8 cellular contexts compared by ENCODE assay signal in genomic region chr19:8592231-8593009, GRCh38. TPM values are rescaled to one million over a fixed set of nuclear protein-coding genes. Genes with fewer than 3 reads are reported as not detected.
A peak's percentile ranks its signal among the peaks of the same experiment; 100 is the strongest.
DNase-seq lines count a peak whose midpoint lies in the region; FAIRE-seq and TF ChIP-seq lines count a peak whose summit lies in the region.

No MANE protein-coding gene starts in this region.

- no peak overlapping the region for H3K14ac ChIP-seq in H1 (ENCODE audit: insufficient read length)

- peaks cover 8% of the 10 kb centered on the region for H3K9me3 ChIP-seq in MG63
- H3K9me3 ChIP-seq in H1 (ENCODE audit: insufficient read depth in 2 of 2, low read depth in 1 of 2, low read length in 1 of 2): peaks cover 3 to 5% of the 10 kb centered on the region in 2 experiments; a peak in 1 of 4 replicates

- H3K27ac ChIP-seq in H1 (ENCODE audit: low read depth, low read length): no peak overlapping the region

- H4K91ac ChIP-seq in H1 (replicated peaks; ENCODE audit: insufficient read length, low read length): no peak overlapping the region

- no peak overlapping the region for H3K56ac ChIP-seq in H1 (replicated peaks; ENCODE audit: insufficient read length, low read depth, low read length)

- H3K9ac ChIP-seq in H1 (replicated peaks in 1 of 4; ENCODE audit: extremely low read depth in 1 of 4, low read depth in 3 of 4, low read length in 3 of 4): no peak overlapping the region

- H2BK120ac ChIP-seq in H1 (replicated peaks; ENCODE audit: low read depth, low read length): no peak overlapping the region

- H2BK12ac ChIP-seq in H1 (ENCODE audit: low read depth, low read length): no peak overlapping the region

- peak overlapping the region; percentile 65 to 90 for H3K4me2 ChIP-seq in H1 (ENCODE audit: insufficient read depth in 1 of 2, low read depth in 2 of 2, low read length in 2 of 2)

- H4K20me1 ChIP-seq in H1 (replicated peaks in 1 of 2; ENCODE audit: control insufficient read depth in 1 of 2, insufficient read depth in 2 of 2, low read length in 2 of 2): peaks cover 0 to 2% of the 10 kb centered on the region in 2 experiments

- no peak for TF ChIP-seq EP300 in H1 (IDR thresholded peaks at IDR 0.05; ENCODE audit: borderline replicate concordance in 1 of 2, low read depth in 2 of 2, low read length in 2 of 2)

- peak; percentile 100 for FAIRE-seq in H1 (lab: Jason Lieb, UNC)

- peak overlapping the region; percentile 75 for H3K18ac ChIP-seq in H1 (ENCODE audit: extremely low read depth, low read length)

- DNase-seq in AG20443 (ENCODE audit: low spot score) (peak; percentile 95), MG63 (peak; percentile 95), H1 (ENCODE audit: low read depth in 1 of 2, low spot score in 2 of 2) (peak; percentile 100), lung microvascular endothelial cell (ENCODE audit: low read depth in 2 of 2) (peak; percentile 97 to 98), NCI-H345 (lab: John Stamatoyannopoulos, UW) (no peak), NCI-H146 (lab: John Stamatoyannopoulos, UW) (no peak)
- DNase-seq in activated CD8-positive, alpha-beta memory T cell treated with anti-CD3 and anti-CD28 coated beads for 4 hours (ENCODE audit: low read depth in 2 of 2): peak; percentile 79 to 90
- peak; percentile 91 to 95 for DNase-seq in stimulated activated CD4-positive, alpha-beta T cell treated with anti-CD3 and anti-CD28 coated beads, Interleukin-4, amount 100 ng/mL, for 4 hours

- H3K36me3 ChIP-seq in MG63 (peaks cover 13% of the 10 kb centered on the region), H1 (ENCODE audit: control insufficient read depth in 2 of 4, insufficient read depth in 4 of 4, low read length in 3 of 4) (peaks cover 0 to 5% (median 2%) of the 10 kb centered on the region in 4 experiments; a peak in 2 of 8 replicates)

- CTCF ChIA-PET in H1 (lab: Charles Lee; ENCODE audit: partially characterized antibody): interaction anchor here (0.6 to 7.0 kb wide), 9 partner anchors 10 to 486 kb away, joined by 3 to 68 read pairs (median 8); partner anchors contain the start of gene MYO1F

- POLR2A ChIA-PET in H1 (lab: Charles Lee; ENCODE audit: partially characterized antibody): interaction anchor here (0.7 to 7.9 kb wide), 11 partner anchors 9 to 140 kb away, joined by 3 to 117 read pairs (median 4); no protein-coding TSS in a partner anchor

- H3K4me3 ChIP-seq in MG63 (peak overlapping the region; percentile 17), H1 (ENCODE audit: extremely low read depth in 1 of 4, insufficient read depth in 2 of 4, low read depth in 3 of 4, low read length in 4 of 4) (peak overlapping the region; percentile 35 to 62 (median 58))

- no peak overlapping the region for H2BK5ac ChIP-seq in H1 (ENCODE audit: low read depth, low read length)

- no peak overlapping the region for H2BK20ac ChIP-seq in H1 (ENCODE audit: low read length)

- no peak overlapping the region for H4K8ac ChIP-seq in H1 (ENCODE audit: extremely low read depth, insufficient read depth, low read length)

- H2BK15ac ChIP-seq in H1 (ENCODE audit: low read length): no peak overlapping the region

- H3K79me2 ChIP-seq in H1 (ENCODE audit: control insufficient read depth in 1 of 2, insufficient read depth in 2 of 2, low read length in 2 of 2): no peaks in the 10 kb centered on the region

- no peak overlapping the region for H3K4ac ChIP-seq in H1 (replicated peaks; ENCODE audit: insufficient read length, low read depth, low read length)

- H3K79me1 ChIP-seq in H1 (ENCODE audit: low read depth, low read length): no peaks in the 10 kb centered on the region

- peak; percentile 32 to 64 for TF ChIP-seq POLR2A in H1 (IDR thresholded peaks at IDR 0.05; ENCODE audit: control extremely low read depth in 1 of 2, low read depth in 2 of 2, low read length in 2 of 2)

- H3K4me1 ChIP-seq in H1 (replicated peaks in 1 of 4; ENCODE audit: control insufficient read depth in 3 of 4, insufficient read depth in 4 of 4, low read length in 3 of 4): peaks cover 0 to 5% (median under 1%) of the 10 kb centered on the region in 4 experiments; a peak in 4 of 7 replicates

- no peak for TF ChIP-seq RAD21 in H1 (IDR thresholded peaks at IDR 0.05 in 1 of 2, conservative IDR thresholded peaks at IDR 0.05 in 1 of 2; ENCODE audit: low read depth in 2 of 2, low read length in 2 of 2)

- peaks cover 9% of the 10 kb centered on the region; the same call in 1 of the 2 replicates for H3K23me2 ChIP-seq in H1 (ENCODE audit: low read depth, low read length)

- WGBS in H1 (ENCODE audit: extremely low coverage in 1 of 2, insufficient coverage in 1 of 2, insufficient read length in 1 of 2, insufficient replicate concordance in 2 of 2, low coverage in 1 of 2, low lambda C conversion rate in 2 of 2, missing lambda C conversion rate in 1 of 2), 2 experiments: 3% methylated on average over 49 of the region's 55 CpGs; no CpG with 5 or more reads in 1 of the 2 experiments

- no peak overlapping the region for H2AK5ac ChIP-seq in H1 (ENCODE audit: low read depth, low read length)

- no peak for TF ChIP-seq CTCF in H1 (IDR thresholded peaks at IDR 0.05; ENCODE audit: control extremely low read depth in 1 of 3, insufficient read depth in 1 of 3, low read depth in 1 of 3, low read length in 3 of 3)

- no peak overlapping the region for H3K23ac ChIP-seq in H1 (ENCODE audit: insufficient read length)

- H4K5ac ChIP-seq in H1 (ENCODE audit: insufficient read length, low read depth, low read length): no peak overlapping the region

- no peak overlapping the region for H2AFZ ChIP-seq in H1 (ENCODE audit: low read length)

- H3K27me3 ChIP-seq in MG63 (no peaks in the 10 kb centered on the region; the same call in 1 of the 2 replicates), H1 (replicated peaks in 1 of 4; ENCODE audit: control insufficient read depth in 3 of 4, extremely low read depth in 1 of 4, insufficient read depth in 3 of 4, low read length in 3 of 4) (peaks cover 0 to 3% (median 1%) of the 10 kb centered on the region in 4 experiments; a peak in 3 of 7 replicates)

TF ChIP-seq in H1, 55 proteins besides CTCF, POLR2A, EP300 and RAD21 (continues in another document):
- peak; percentile 75 for TF ChIP-seq SP1 (IDR thresholded peaks at IDR 0.05; ENCODE audit: low read depth, low read length)
- peak; percentile 61 for TF ChIP-seq KDM4A (IDR thresholded peaks at IDR 0.05; ENCODE audit: low read depth, low read length, severe bottlenecking)

RNA-seq across cellular contexts. Expression of gene MYO1F, which starts 15.2 kb away (rescaled TPM):
- not detected in 2 replicates for total RNA-seq in MG63 (2014; rRNA removed; shearing (Covaris generic); ENCODE audit: low replicate concordance)
- 2.2 and 4.6 TPM in 2 replicates for total RNA-seq in H1 (2021; fragmentation: NEBNext Ultra II Directional; extraction: Animal tissue kit (Norgen Biotek cat#: 25700))
- polyA plus RNA-seq in H1 (2011; rRNA removed): 1.4 and 3.1 TPM in 2 replicates
- polyA plus RNA-seq in H1 (2011; cell fraction: cytosol; rRNA removed): 1.6 TPM
- polyA plus RNA-seq in H1 (2011; cell fraction: nucleus; rRNA removed): 2.8 TPM
- polyA plus RNA-seq in H1 (2012, experiment 1 of 2): 6.5 to 9.2 TPM (median 8.1 TPM) in 4 replicates
- polyA plus RNA-seq in H1 (2012, experiment 2 of 2): 2.3 TPM
- 3.7 TPM for polyA plus RNA-seq in H1 (2013, experiment 1 of 2)
- polyA plus RNA-seq in H1 (2013, experiment 2 of 2): 3.5 TPM
- 3.1 and 5.2 TPM in 2 replicates for polyA minus RNA-seq in H1 (2011; rRNA and poly(A)+ RNA removed)
- polyA minus RNA-seq in H1 (2011; cell fraction: cytosol; rRNA and poly(A)+ RNA removed): 2.1 TPM
- polyA minus RNA-seq in H1 (2011; cell fraction: nucleus; rRNA and poly(A)+ RNA removed): 3.9 TPM
- 0.22 and 0.40 TPM in 2 replicates for total RNA-seq in lung microvascular endothelial cell

RNA-seq across cellular contexts. Expression of gene ADAMTS10, which starts 18.1 kb away (rescaled TPM):
- 4.7 and 17.0 TPM in 2 replicates for total RNA-seq in MG63 (2014; rRNA removed; shearing (Covaris generic); ENCODE audit: low replicate concordance)
- 14.0 and 17.4 TPM in 2 replicates for total RNA-seq in H1 (2021; fragmentation: NEBNext Ultra II Directional; extraction: Animal tissue kit (Norgen Biotek cat#: 25700))
- 6.9 and 16.1 TPM in 2 replicates for polyA plus RNA-seq in H1 (2011; rRNA removed)
- polyA plus RNA-seq in H1 (2011; cell fraction: cytosol; rRNA removed): 14.8 TPM
- polyA plus RNA-seq in H1 (2011; cell fraction: nucleus; rRNA removed): 78.6 TPM
- 8.6 to 15.2 TPM (median 12.4 TPM) in 4 replicates for polyA plus RNA-seq in H1 (2012, experiment 1 of 2)
- 3.7 TPM for polyA plus RNA-seq in H1 (2012, experiment 2 of 2)
- polyA plus RNA-seq in H1 (2013, experiment 1 of 2): 13.2 TPM
- 11.6 TPM for polyA plus RNA-seq in H1 (2013, experiment 2 of 2)
- polyA minus RNA-seq in H1 (2011; rRNA and poly(A)+ RNA removed): 9.3 and 10.6 TPM in 2 replicates
- polyA minus RNA-seq in H1 (2011; cell fraction: cytosol; rRNA and poly(A)+ RNA removed): 7.6 TPM
- 30.6 TPM for polyA minus RNA-seq in H1 (2011; cell fraction: nucleus; rRNA and poly(A)+ RNA removed)
- 4.1 and 17.1 TPM in 2 replicates for total RNA-seq in lung microvascular endothelial cell

RNA-seq across cellular contexts. Expression of gene NFILZ, which starts 38.0 kb away (rescaled TPM):
- not detected in 2 replicates for total RNA-seq in MG63 (2014; rRNA removed; shearing (Covaris generic); ENCODE audit: low replicate concordance)
- total RNA-seq in H1 (2021; fragmentation: NEBNext Ultra II Directional; extraction: Animal tissue kit (Norgen Biotek cat#: 25700)): not detected in 2 replicates
- polyA plus RNA-seq in H1 (2011; rRNA removed): not detected in 2 replicates
- not detected for polyA plus RNA-seq in H1 (2011; cell fraction: cytosol; rRNA removed)
- not detected for polyA plus RNA-seq in H1 (2011; cell fraction: nucleus; rRNA removed)
- polyA plus RNA-seq in H1 (2012, experiment 1 of 2): not detected in 4 replicates
- polyA plus RNA-seq in H1 (2012, experiment 2 of 2): not detected
- polyA plus RNA-seq in H1 (2013, experiment 1 of 2): not detected
- not detected for polyA plus RNA-seq in H1 (2013, experiment 2 of 2)
- polyA minus RNA-seq in H1 (2011; rRNA and poly(A)+ RNA removed): not detected in 2 replicates
- not detected for polyA minus RNA-seq in H1 (2011; cell fraction: cytosol; rRNA and poly(A)+ RNA removed)
- polyA minus RNA-seq in H1 (2011; cell fraction: nucleus; rRNA and poly(A)+ RNA removed): not detected
- not detected in 2 replicates for total RNA-seq in lung microvascular endothelial cell

Comparison
In these comparisons a context has a peak if more than half of its experiments do, and no peak if none do; other contexts are left out.
1. DNase-seq: peak in AG20443 (single experiment), MG63 (single experiment), activated CD8-positive, alpha-beta memory T cell treated with anti-CD3 and anti-CD28 coated beads for 4 hours (2 of 2), H1 (2 of 2), lung microvascular endothelial cell (2 of 2) and stimulated activated CD4-positive, alpha-beta T cell treated with anti-CD3 and anti-CD28 coated beads, Interleukin-4, amount 100 ng/mL, for 4 hours (2 of 2); none in NCI-H345 (single experiment) and NCI-H146 (single experiment).